ENCODE assay signal across 8 cellular contexts in the genomic region with DNA sequence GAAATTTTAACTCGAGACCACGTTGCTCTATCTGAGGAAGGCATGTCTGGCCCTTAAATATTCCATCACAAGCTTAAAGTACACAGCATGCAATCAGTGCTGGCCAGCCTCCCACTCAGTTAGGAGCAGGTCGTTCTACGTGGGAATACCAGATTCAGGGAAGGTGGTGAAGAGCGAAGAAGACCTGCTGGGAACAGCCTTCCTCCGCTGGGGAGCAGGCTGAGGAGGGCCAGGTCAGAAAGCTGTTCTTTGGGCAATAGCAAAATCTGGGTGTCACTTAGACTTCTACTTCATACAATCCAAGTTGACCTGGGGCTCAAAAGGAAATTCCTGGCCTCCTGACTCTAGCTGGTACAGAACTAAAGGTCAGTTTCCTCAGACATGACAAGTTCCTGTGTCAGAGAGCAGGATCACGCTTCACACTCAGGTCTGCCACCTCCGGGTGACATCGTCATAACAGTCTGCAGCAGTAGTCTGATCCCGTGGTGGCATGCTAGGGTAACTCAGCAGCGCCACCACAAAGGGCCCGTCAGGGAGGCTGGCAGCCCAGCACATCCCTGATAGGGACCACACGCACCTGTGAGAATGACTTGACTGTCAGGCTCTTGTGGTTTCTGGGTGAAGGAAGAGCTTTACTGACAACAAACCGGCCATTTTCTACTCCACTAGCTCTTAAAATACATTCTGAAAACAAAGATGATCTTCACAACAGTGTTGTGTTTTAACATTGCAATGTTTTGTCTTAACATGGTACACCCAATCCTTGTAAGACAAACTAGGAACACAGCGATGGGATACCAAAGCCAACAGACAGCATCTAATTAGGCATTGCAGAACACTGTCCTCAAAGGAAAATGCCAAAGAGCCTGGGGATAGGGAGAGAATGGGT. TPM values are rescaled to one million over a fixed set of nuclear protein-coding genes. Genes with fewer than 3 reads are reported as not detected.
DNase-seq lines count a peak whose midpoint lies in the region; ATAC-seq and TF ChIP-seq lines count a peak whose summit lies in the region.

No MANE protein-coding gene starts in this region.

- ATAC-seq in GM18519 (IDR thresholded peaks at IDR 0.05; ENCODE audit: low FRiP score, unreplicated experiment) (peak; percentile 89), HG02610 (IDR thresholded peaks at IDR 0.05; ENCODE audit: unreplicated experiment) (peak; percentile 92)

- peak overlapping the region; percentile 6 for H3K27ac ChIP-seq in vagina

- intact Hi-C loops in vagina (cut with DNase I): no loop called here

- H3K4me1 ChIP-seq in vagina: peaks cover 35% of the 10 kb centered on the region

- H3K36me3 ChIP-seq in vagina: peaks cover 0 to 22% of the 10 kb centered on the region in 2 donors

- DNase-seq in NB4 (ENCODE audit: low read depth) (peak; percentile 81), activated T-cell treated with anti-CD3 and anti-CD28 coated beads for 4 hours (peak; percentile 34), medulla oblongata (ENCODE audit: extremely low spot score) (peak; percentile 71), vagina (ENCODE audit: extremely low spot score in 2 of 2) (no peak), kidney glomerular epithelial cell (lab: John Stamatoyannopoulos, UW) (no peak), glomerular visceral epithelial cell (ENCODE audit: extremely low spot score) (no peak)

- TF ChIP-seq CTCF in NB4 (IDR thresholded peaks at IDR 0.05; ENCODE audit: low read depth, low read length): peak; percentile 75
- TF ChIP-seq CTCF in vagina (IDR thresholded peaks at IDR 0.05): no peak

- no peaks in the 10 kb centered on the region for H3K27me3 ChIP-seq in vagina

- no peak overlapping the region for H3K4me3 ChIP-seq in NB4 (ENCODE audit: low read depth, low read length)
- no peak overlapping the region for H3K4me3 ChIP-seq in vagina

- no peak for TF ChIP-seq POLR2A in NB4 (IDR thresholded peaks at IDR 0.05; ENCODE audit: extremely low read depth, insufficient read length)
- no peak for TF ChIP-seq POLR2A in vagina (IDR thresholded peaks at IDR 0.05)

- no peaks in the 10 kb centered on the region for H3K9me3 ChIP-seq in vagina

RNA-seq across cellular contexts. Expression of a gene that starts 35.2 kb away (rescaled TPM):
- total RNA-seq in vagina: 26.0 TPM

RNA-seq across cellular contexts. Expression of a gene that starts 36.2 kb away (rescaled TPM):
- total RNA-seq in vagina: 110 TPM

Comparison
In these comparisons a context has a peak if more than half of its experiments do, and no peak if none do; other contexts are left out.
1. DNase-seq: peak in NB4 (single experiment), activated T-cell treated with anti-CD3 and anti-CD28 coated beads for 4 hours (single experiment) and medulla oblongata (single experiment); none in vagina (0 of 2), kidney glomerular epithelial cell (single experiment) and glomerular visceral epithelial cell (single experiment).